ENCODE assay signal across 7 cellular contexts in genomic region chr10:124025638-124026336, GRCh38.
A peak's percentile ranks its signal among the peaks of the same experiment; 100 is the strongest.
DNase-seq lines count a peak whose midpoint lies in the region; TF ChIP-seq lines count a peak whose summit lies in the region.

No MANE protein-coding gene starts in this region.

- H4K20me1 ChIP-seq in osteoblast (ENCODE audit: insufficient read depth, low read length), result no peaks in the 10 kb centered on the region

- H3K4me2 ChIP-seq in osteoblast (ENCODE audit: insufficient read depth, low read length), result no peak overlapping the region

- H3K36me3 ChIP-seq in osteoblast (ENCODE audit: insufficient read depth, low read length), result no peaks in the 10 kb centered on the region

- peak; percentile 41 for TF ChIP-seq CTCF in GM10266 (IDR thresholded peaks at IDR 0.05; ENCODE audit: control insufficient read depth, insufficient read depth, low read depth, missing control alignments)
- TF ChIP-seq CTCF in choroid plexus epithelial cell (conservative IDR thresholded peaks at IDR 0.05; ENCODE audit: low read depth, low read length), result peak; percentile 55
- peak; percentile 53 for TF ChIP-seq CTCF in osteoblast (IDR thresholded peaks at IDR 0.05; ENCODE audit: extremely low read depth, low read depth, low read length)

- H3K4me3 ChIP-seq in choroid plexus epithelial cell (ENCODE audit: low read depth, low read length) (no peak overlapping the region), osteoblast (ENCODE audit: insufficient read depth, low read length) (no peak overlapping the region)

- no peaks in the 10 kb centered on the region for H3K79me2 ChIP-seq in osteoblast (ENCODE audit: insufficient read depth, low read length)

- H3K9me3 ChIP-seq in osteoblast (ENCODE audit: low read depth, low read length), result no peaks in the 10 kb centered on the region

- H2AFZ ChIP-seq in osteoblast (ENCODE audit: low read length), result no peak overlapping the region

- DNase-seq in GM10266 (ENCODE audit: extremely low spot score) (peak; percentile 39), M059J (ENCODE audit: low read depth) (peak; percentile 49), choroid plexus epithelial cell (ENCODE audit: low read depth) (peak; percentile 48), osteoblast (ENCODE audit: insufficient read length, low spot score, missing footprints) (peak; percentile 76), globus pallidus (ENCODE audit: low spot score) (no peak), T-helper 9 cell (no peak)
- no peak for DNase-seq in stimulated activated CD4-positive, alpha-beta T cell treated with anti-CD3 and anti-CD28 coated beads, Interleukin-4, amount 100 ng/mL, for 24 hours

- H3K27ac ChIP-seq in osteoblast (ENCODE audit: low read depth, low read length), result no peak overlapping the region

- no peaks in the 10 kb centered on the region for H3K27me3 ChIP-seq in osteoblast (ENCODE audit: insufficient read depth, low read length)

- peaks cover 3% of the 10 kb centered on the region for H3K4me1 ChIP-seq in osteoblast (ENCODE audit: insufficient read depth, low read length)

Comparison
In these comparisons a context has a peak if more than half of its experiments do, and no peak if none do; other contexts are left out.
1. DNase-seq: peak in GM10266 (single experiment), M059J (single experiment), choroid plexus epithelial cell (single experiment) and osteoblast (single experiment); none in stimulated activated CD4-positive, alpha-beta T cell treated with anti-CD3 and anti-CD28 coated beads, Interleukin-4, amount 100 ng/mL, for 24 hours (single experiment), globus pallidus (single experiment) and T-helper 9 cell (single experiment).
2. Peak in every context shown above with its lines, with median percentiles within 50 percentile points of each other: CTCF ChIP-seq.